10 cellular contexts compared by ENCODE assay signal in genomic region chr1:77031101-77031662, GRCh38.
DNase-seq lines count a peak whose midpoint lies in the region; TF ChIP-seq lines count a peak whose summit lies in the region.
"Had no signal": no experiment of that assay in that cellular context is flagged by ENCODE, and none has a peak within 500 bp of the region (broad histone marks: within the 10 kb centered on the region; RNA-seq: fewer than 3 reads in every experiment).

No MANE protein-coding gene starts in this region.

- no peaks in the 10 kb centered on the region for H3K9me3 ChIP-seq in skeletal muscle satellite cell (replicated peaks; ENCODE audit: low read length)

- no peaks in the 10 kb centered on the region for H3K36me3 ChIP-seq in skeletal muscle satellite cell (ENCODE audit: insufficient read depth, low read length)

- no peak overlapping the region for H3K9ac ChIP-seq in skeletal muscle satellite cell (ENCODE audit: low read depth, low read length)

- H3K4me2 ChIP-seq in skeletal muscle satellite cell (ENCODE audit: low read length): peak overlapping the region; percentile 17

- H3K4me3 ChIP-seq in choroid plexus epithelial cell (ENCODE audit: low read depth, low read length) (no peak overlapping the region), skeletal muscle satellite cell (ENCODE audit: low read length) (no peak overlapping the region)

- H3K27me3 ChIP-seq in skeletal muscle satellite cell (ENCODE audit: control insufficient read depth, insufficient read depth, low read length): peaks cover 12% of the 10 kb centered on the region

- peak; percentile 80 for DNase-seq in NCI-H2107 treated with DMSO at 0.1 percent for 48 hours (lab: John Stamatoyannopoulos, UW; ENCODE audit: unreplicated experiment)
- no peak for DNase-seq in NCI-H2107 (lab: John Stamatoyannopoulos, UW)
- DNase-seq in NCI-H345 (lab: John Stamatoyannopoulos, UW): peak; percentile 95
- DNase-seq in choroid plexus epithelial cell (ENCODE audit: low read depth): peak; percentile 79
- DNase-seq in hypothalamus (lab: John Stamatoyannopoulos, UW): no peak
- no peak for DNase-seq in posterior cingulate gyrus
- DNase-seq in stimulated activated CD8-positive, alpha-beta memory T cell treated with anti-CD3 and anti-CD28 coated beads, Interleukin-4, amount 100 ng/mL, for 48 hours: no peak
- DNase-seq: activated naive CD4-positive, alpha-beta T cell treated with Interleukin-2 at 50 U/mL for 16 hours; SIG-M5 had no signal

- intact Hi-C loops in posterior cingulate gyrus (cut with DNase I): loop anchor here (10.0 kb wide), 1 partner anchor 256 kb away; no protein-coding TSS in a partner anchor

- H3K4me1 ChIP-seq in skeletal muscle satellite cell (ENCODE audit: control insufficient read depth, insufficient read depth, low read length): peaks cover 10% of the 10 kb centered on the region

- peak; percentile 36 for TF ChIP-seq CTCF in choroid plexus epithelial cell (conservative IDR thresholded peaks at IDR 0.05; ENCODE audit: low read depth, low read length)

Comparison
In these comparisons a context has a peak if more than half of its experiments do, and no peak if none do; other contexts are left out.
1. DNase-seq: peak in NCI-H2107 treated with DMSO at 0.1 percent for 48 hours (single experiment), NCI-H345 (single experiment) and choroid plexus epithelial cell (single experiment); none in NCI-H2107 (single experiment), hypothalamus (0 of 51), posterior cingulate gyrus (0 of 10) and stimulated activated CD8-positive, alpha-beta memory T cell treated with anti-CD3 and anti-CD28 coated beads, Interleukin-4, amount 100 ng/mL, for 48 hours (single experiment).